ENCODE assay signal across 8 cellular contexts in the genomic region with DNA sequence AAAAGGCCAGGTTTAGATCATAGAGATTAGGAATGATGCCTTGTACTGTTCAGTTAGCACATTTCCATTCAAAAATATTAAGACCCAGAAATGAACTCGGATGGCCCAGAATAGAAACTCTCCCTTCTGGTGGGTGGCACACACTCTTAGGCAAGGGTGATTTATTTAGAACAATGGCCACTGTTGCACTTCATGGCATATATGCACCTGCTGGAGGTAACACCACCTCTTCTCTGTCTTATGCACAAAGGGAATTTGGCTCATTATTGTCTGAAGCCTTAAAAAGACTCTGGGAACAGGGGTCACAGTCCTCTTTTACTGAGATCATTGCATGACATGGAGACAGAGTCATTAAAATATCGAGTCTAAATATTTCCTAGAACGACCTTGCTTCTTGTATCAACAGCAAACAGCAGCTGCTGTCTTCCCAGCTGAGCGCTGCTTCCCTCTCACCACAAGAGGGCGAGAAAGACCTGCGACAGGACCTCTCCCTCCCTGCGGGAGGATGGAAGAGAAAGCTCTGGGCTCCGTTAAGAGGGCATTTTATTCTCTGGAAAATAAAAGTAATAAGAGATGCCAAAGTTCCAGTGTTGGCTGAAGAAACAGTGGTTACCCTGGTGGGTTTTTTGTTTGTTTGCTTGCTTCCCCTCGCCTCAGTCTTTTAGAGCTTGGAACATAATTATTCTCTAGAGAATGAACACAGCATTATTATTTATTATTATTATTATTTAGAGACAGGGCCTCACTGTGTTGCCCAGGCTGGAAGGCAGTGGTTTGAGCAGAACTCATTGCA. TPM values are rescaled to one million over a fixed set of nuclear protein-coding genes. Genes with fewer than 3 reads are reported as not detected.
DNase-seq lines count a peak whose midpoint lies in the region; ATAC-seq and TF ChIP-seq lines count a peak whose summit lies in the region.

No MANE protein-coding gene starts in this region.

- H3K36me3 Mint-ChIP-seq in activated B cell treated with CpG ODN at 0.5 μM for 24 hours (ENCODE audit: low read depth), result no peaks in the 10 kb centered on the region

- peak; percentile 86 for DNase-seq in AG20443 (ENCODE audit: low spot score)
- DNase-seq in NCI-H2227 (lab: John Stamatoyannopoulos, UW; ENCODE audit: unreplicated experiment), result peak; percentile 83
- peak; percentile 32 for DNase-seq in activated B cell treated with CpG ODN at 0.5 μM for 24 hours
- DNase-seq in caudate nucleus (lab: John Stamatoyannopoulos, UW), result peak in 58 of 61 donors; percentile 8 to 88 (median 60)
- peak; percentile 73 for DNase-seq in kidney glomerular epithelial cell (lab: John Stamatoyannopoulos, UW)
- DNase-seq in stimulated activated CD4-positive, alpha-beta T cell treated with anti-CD3 and anti-CD28 coated beads, Interleukin-1b, Interleukin-23, amount 100 ng/mL, for 48 hours, result peak; percentile 68

- POLR2A ChIA-PET in activated B cell treated with CpG ODN at 0.5 μM for 24 hours (lab: Charles Lee), result interaction anchor here (0.6 to 0.7 kb wide), 2 partner anchors 794 to 1498 kb away, joined by 3 to 4 read pairs; no protein-coding TSS in a partner anchor

- intact Hi-C loops in activated B cell treated with CpG ODN at 0.5 μM for 24 hours (cut with micrococcal nuclease), result loop anchor here (1.0 to 5.0 kb wide), 7 partner anchors 13 to 849 kb away; no protein-coding TSS in a partner anchor

- no peaks in the 10 kb centered on the region for H3K9me3 Mint-ChIP-seq in activated B cell treated with CpG ODN at 0.5 μM for 24 hours

- H3K27me3 Mint-ChIP-seq in activated B cell treated with CpG ODN at 0.5 μM for 24 hours, result peaks cover 41% of the 10 kb centered on the region

- peaks cover 7% of the 10 kb centered on the region for H3K4me1 Mint-ChIP-seq in activated B cell treated with CpG ODN at 0.5 μM for 24 hours

- TF ChIP-seq CTCF in activated B cell treated with CpG ODN at 0.5 μM for 24 hours (IDR thresholded peaks at IDR 0.05), result no peak

- peak; percentile 90 for ATAC-seq in GM18907 (IDR thresholded peaks at IDR 0.05; ENCODE audit: unreplicated experiment)
- ATAC-seq in HG03135 (IDR thresholded peaks at IDR 0.05; ENCODE audit: unreplicated experiment), result peak; percentile 92
- ATAC-seq in activated B cell treated with CpG ODN at 0.5 μM for 24 hours (ENCODE audit: low read depth), result peak; percentile 84

- CTCF ChIA-PET in activated B cell treated with CpG ODN at 0.5 μM for 24 hours (lab: Charles Lee), result interaction anchor here (0.5 to 2.7 kb wide), 15 partner anchors 10 to 833 kb away, joined by 3 to 34 read pairs (median 5); no protein-coding TSS in a partner anchor

- H3K27ac Mint-ChIP-seq in activated B cell treated with CpG ODN at 0.5 μM for 24 hours, result no peak overlapping the region

- H3K27ac ChIP-seq in caudate nucleus (ENCODE audit: low read depth, low read length), result no peak overlapping the region

- no peak overlapping the region for H3K4me3 Mint-ChIP-seq in activated B cell treated with CpG ODN at 0.5 μM for 24 hours

RNA-seq across cellular contexts. Expression of a gene that starts 13.5 kb away (rescaled TPM):
- total RNA-seq in activated B cell treated with CpG ODN at 0.5 μM for 24 hours, result 0.16 and 0.32 TPM in 2 replicates

Comparison
In these comparisons a context has a peak if more than half of its experiments do, and no peak if none do; other contexts are left out.
1. DNase-seq: peak in every context shown above with its lines; median percentile 86 in AG20443; 83 in NCI-H2227; 73 in kidney glomerular epithelial cell; 68 in stimulated activated CD4-positive, alpha-beta T cell treated with anti-CD3 and anti-CD28 coated beads, Interleukin-1b, Interleukin-23, amount 100 ng/mL, for 48 hours; 60 in caudate nucleus; 32 in activated B cell treated with CpG ODN at 0.5 μM for 24 hours.